21 cellular contexts compared by ENCODE assay signal in genomic region chrX:47177079-47177478, GRCh38. TPM values are rescaled to one million over a fixed set of nuclear protein-coding genes. Genes with fewer than 3 reads are reported as not detected.
A peak's percentile ranks its signal among the peaks of the same experiment; 100 is the strongest.
DNase-seq lines count a peak whose midpoint lies in the region; ATAC-seq and TF ChIP-seq lines count a peak whose summit lies in the region.
"Had no signal": no experiment of that assay in that cellular context is flagged by ENCODE, and none has a peak within 500 bp of the region (broad histone marks: within the 10 kb centered on the region; RNA-seq: fewer than 3 reads in every experiment).

No MANE protein-coding gene starts in this region.

- H3K36me3 Mint-ChIP-seq in activated T-cell treated with anti-CD3 and anti-CD28 coated beads, Interleukin-2, amount 50 U/mL, for 72 hours (ENCODE audit: insufficient read depth in 2 of 2) = peaks cover 3 to 10% of the 10 kb centered on the region in 2 donors

- H3K9me3 ChIP-seq in Panc1 (ENCODE audit: control insufficient read depth, insufficient read depth, low read depth, low read length) (no peaks in the 10 kb centered on the region), spleen (no peaks in the 10 kb centered on the region), body of pancreas (no peaks in the 10 kb centered on the region)

- H3K27ac Mint-ChIP-seq in activated T-cell treated with anti-CD3 and anti-CD28 coated beads, Interleukin-2, amount 50 U/mL, for 72 hours = no peak overlapping the region

- TSS peak; percentile 73 for BruUV-seq in Panc1 (replicated peaks; lab: Mats Ljungman, UMichigan)

- intact Hi-C loops in Panc1 (cut with micrococcal nuclease; ENCODE audit: unreplicated experiment) (no loop called here), spleen (cut with DNase I; ENCODE audit: low total_unique reads) (no loop called here), body of pancreas (cut with DNase I) (no loop called here)

- no peaks in the 10 kb centered on the region for H3K4me1 Mint-ChIP-seq in activated T-cell treated with anti-CD3 and anti-CD28 coated beads, Interleukin-2, amount 50 U/mL, for 72 hours (ENCODE audit: low read depth)

- H3K4me1 ChIP-seq in Panc1 (ENCODE audit: control insufficient read depth, insufficient read depth, low read length) = no peaks in the 10 kb centered on the region
- H3K4me1 ChIP-seq in spleen = no peaks in the 10 kb centered on the region
- H3K4me1 ChIP-seq in body of pancreas = no peaks in the 10 kb centered on the region

- in situ Hi-C loops in Panc1 (cut with HindIII; ENCODE audit: low pct_unique_long_range_greater_than_20kb, low sequenced_read_pairs) = no loop called here

- CTCF ChIA-PET in Panc1 (lab: Charles Lee) = no interaction called here

- TF ChIP-seq CTCF in Panc1 (IDR thresholded peaks at IDR 0.05) (no peak), spleen (IDR thresholded peaks at IDR 0.05 in 8 of 11, conservative IDR thresholded peaks at IDR 0.05 in 3 of 11) (no peak), body of pancreas (IDR thresholded peaks at IDR 0.05) (no peak)

- DNase-seq in activated T-cell treated with anti-CD3 and anti-CD28 coated beads, Interleukin-2, amount 50 U/mL, for 1 hour = peak; percentile 7
- DNase-seq in activated T-cell treated with anti-CD3 and anti-CD28 coated beads, Interleukin-2, amount 50 U/mL, for 72 hours = no peak
- no peak for DNase-seq in Panc1 (ENCODE audit: low read depth, low spot score)
- no peak for DNase-seq in epithelial cell of prostate (ENCODE audit: low read depth, low spot score)
- DNase-seq in spleen = peak; percentile 19
- DNase-seq in body of pancreas = no peak
- DNase-seq: AML-193, DMS79, Kasumi-1, MM.1S, NCI-H1092, NCI-H187, NCI-H2227 treated with DMSO at 0.1 percent for 48 hours, NCI-H510A treated with DMSO at 0.1 percent for 48 hours, NCI-H774, PC-3 had no signal

- H3K27ac ChIP-seq in Panc1 (ENCODE audit: low read length) (no peak overlapping the region), epithelial cell of prostate (peak overlapping the region; percentile 66), spleen (no peak overlapping the region), body of pancreas (no peak overlapping the region)
- H3K27ac ChIP-seq: 22Rv1, C4-2B, HL-60 had no signal

- H3K9me3 Mint-ChIP-seq in activated T-cell treated with anti-CD3 and anti-CD28 coated beads, Interleukin-2, amount 50 U/mL, for 72 hours = no peaks in the 10 kb centered on the region

- no peak for ATAC-seq in activated T-cell treated with anti-CD3 and anti-CD28 coated beads, Interleukin-2, amount 50 U/mL, for 72 hours (replicated peaks in 1 of 2)
- ATAC-seq in Panc1 (no peak), GM21367 (IDR thresholded peaks at IDR 0.05; ENCODE audit: unreplicated experiment) (no peak), HG03457 (IDR thresholded peaks at IDR 0.05; ENCODE audit: unreplicated experiment) (no peak), body of pancreas (no peak)

- WGBS in spleen, 5 donors = 47 to 94% (median 65%) methylated on average over 2 of the region's 2 CpGs
- 87% methylated on average over 2 of the region's 2 CpGs; no CpG with 5 or more reads in 1 of the 2 donors for WGBS in body of pancreas, 2 donors

- TF ChIP-seq POLR2A in spleen (IDR thresholded peaks at IDR 0.05) (no peak), body of pancreas (IDR thresholded peaks at IDR 0.05) (no peak)

- H3K27me3 Mint-ChIP-seq in activated T-cell treated with anti-CD3 and anti-CD28 coated beads, Interleukin-2, amount 50 U/mL, for 72 hours (ENCODE audit: low read depth) = peaks cover 12% of the 10 kb centered on the region

- H3K36me3 ChIP-seq in Panc1 (ENCODE audit: control insufficient read depth, insufficient read depth, low read length) (peaks cover 5% of the 10 kb centered on the region), spleen (peaks cover 0 to 100% (median 76%) of the 10 kb centered on the region in 6 donors), body of pancreas (replicated peaks in 1 of 2; ENCODE audit: insufficient read depth in 1 of 2, low read depth in 2 of 2) (peaks cover 0 to 6% of the 10 kb centered on the region in 2 donors)

- H3K4me3 ChIP-seq in Panc1 (ENCODE audit: low read depth in 2 of 2, low read length in 2 of 2) = no peak overlapping the region
- no peak overlapping the region for H3K4me3 ChIP-seq in spleen
- H3K4me3 ChIP-seq in body of pancreas = no peak overlapping the region

- no peak overlapping the region for H3K4me3 Mint-ChIP-seq in activated T-cell treated with anti-CD3 and anti-CD28 coated beads, Interleukin-2, amount 50 U/mL, for 72 hours

- POLR2A ChIA-PET in Panc1 (lab: Charles Lee) = no interaction called here

- no peaks in the 10 kb centered on the region for H3K27me3 ChIP-seq in Panc1 (ENCODE audit: control insufficient read depth, insufficient read depth, low read length)
- H3K27me3 ChIP-seq in spleen (replicated peaks in 1 of 7) = peaks cover 0 to 21% (median 0%) of the 10 kb centered on the region in 7 donors
- no peaks in the 10 kb centered on the region for H3K27me3 ChIP-seq in body of pancreas

RNA-seq across cellular contexts. Expression of gene UBA1, which starts 16.6 kb away (rescaled TPM):
- total RNA-seq in activated T-cell treated with anti-CD3 and anti-CD28 coated beads, Interleukin-2, amount 50 U/mL, for 72 hours = 100 to 1,000 TPM; 160 to 197 TPM
- total RNA-seq in Panc1 (2021; ENCODE audit: unreplicated experiment) = 302 TPM
- 333 TPM for polyA plus RNA-seq in Panc1 (2012; ENCODE audit: insufficient read length)
- 100 to 1,000 TPM; 172 to 207 (median 194) TPM for total RNA-seq in spleen
- 10 to 100 TPM; 57.7 to 92.8 (median 88.9) TPM for polyA plus RNA-seq in spleen
- total RNA-seq in body of pancreas = 10 to 100 TPM; 70.8 to 82.4 TPM

RNA-seq across cellular contexts. Expression of gene RBM10, which starts 32.1 kb away (rescaled TPM):
- total RNA-seq in activated T-cell treated with anti-CD3 and anti-CD28 coated beads, Interleukin-2, amount 50 U/mL, for 72 hours = 10 to 100 TPM; 71.6 to 82.4 TPM
- total RNA-seq in Panc1 (2021; ENCODE audit: unreplicated experiment) (47.1 TPM), spleen (10 to 100 TPM; 24.5 to 38.4 (median 30.9) TPM), body of pancreas (10 to 100 TPM; 16.1 to 29.0 TPM)
- polyA plus RNA-seq in Panc1 (2012; ENCODE audit: insufficient read length) = 58.6 TPM
- 10 to 100 TPM; 21.6 to 34.7 (median 27.7) TPM for polyA plus RNA-seq in spleen

RNA-seq across cellular contexts. Expression of gene NDUFB11, which starts 32.6 kb away (rescaled TPM):
- total RNA-seq in activated T-cell treated with anti-CD3 and anti-CD28 coated beads, Interleukin-2, amount 50 U/mL, for 72 hours = 10 to 100 TPM; 66.7 to 84.3 TPM
- total RNA-seq in Panc1 (2021; ENCODE audit: unreplicated experiment) (109 TPM), spleen (10 to 100 TPM; 42.7 to 68.1 (median 51.8) TPM), body of pancreas (10 to 100 TPM; 66.7 to 80.1 TPM)
- 151 TPM for polyA plus RNA-seq in Panc1 (2012; ENCODE audit: insufficient read length)
- 10 to 100 TPM; 52.6 to 88.7 (median 77.5) TPM for polyA plus RNA-seq in spleen

RNA-seq across cellular contexts. Expression of gene CDK16, which starts 41.4 kb away (rescaled TPM):
- 10 to 100 TPM; 82.2 to 88.6 TPM for total RNA-seq in activated T-cell treated with anti-CD3 and anti-CD28 coated beads, Interleukin-2, amount 50 U/mL, for 72 hours
- total RNA-seq in Panc1 (2021; ENCODE audit: unreplicated experiment) (134 TPM), spleen (10 to 100 TPM; 51.7 to 75.3 (median 60.0) TPM), body of pancreas (10 to 100 TPM; 53.2 to 83.4 TPM)
- polyA plus RNA-seq in Panc1 (2012; ENCODE audit: insufficient read length) = 135 TPM
- polyA plus RNA-seq in spleen = 10 to 100 TPM; 18.4 to 37.9 (median 28.8) TPM

RNA-seq across cellular contexts. Expression of gene USP11, which starts 55.7 kb away (rescaled TPM):
- 10 to 100 TPM; 60.4 to 85.6 TPM for total RNA-seq in activated T-cell treated with anti-CD3 and anti-CD28 coated beads, Interleukin-2, amount 50 U/mL, for 72 hours
- total RNA-seq in Panc1 (2021; ENCODE audit: unreplicated experiment) (82.4 TPM), spleen (10 to 100 TPM; 46.2 to 91.5 (median 70.9) TPM), body of pancreas (10 to 100 TPM; 23.1 to 33.3 TPM)
- 105 TPM for polyA plus RNA-seq in Panc1 (2012; ENCODE audit: insufficient read length)
- 10 to 100 TPM; 19.9 to 35.2 (median 31.5) TPM for polyA plus RNA-seq in spleen

Comparison
In these comparisons a context has a peak if more than half of its experiments do, and no peak if none do; other contexts are left out.
1. DNase-seq: peak in activated T-cell treated with anti-CD3 and anti-CD28 coated beads, Interleukin-2, amount 50 U/mL, for 1 hour (single experiment) and spleen (single experiment); none in activated T-cell treated with anti-CD3 and anti-CD28 coated beads, Interleukin-2, amount 50 U/mL, for 72 hours (0 of 2), Panc1 (single experiment), epithelial cell of prostate (single experiment) and body of pancreas (0 of 4).